In the genomic region with DNA sequence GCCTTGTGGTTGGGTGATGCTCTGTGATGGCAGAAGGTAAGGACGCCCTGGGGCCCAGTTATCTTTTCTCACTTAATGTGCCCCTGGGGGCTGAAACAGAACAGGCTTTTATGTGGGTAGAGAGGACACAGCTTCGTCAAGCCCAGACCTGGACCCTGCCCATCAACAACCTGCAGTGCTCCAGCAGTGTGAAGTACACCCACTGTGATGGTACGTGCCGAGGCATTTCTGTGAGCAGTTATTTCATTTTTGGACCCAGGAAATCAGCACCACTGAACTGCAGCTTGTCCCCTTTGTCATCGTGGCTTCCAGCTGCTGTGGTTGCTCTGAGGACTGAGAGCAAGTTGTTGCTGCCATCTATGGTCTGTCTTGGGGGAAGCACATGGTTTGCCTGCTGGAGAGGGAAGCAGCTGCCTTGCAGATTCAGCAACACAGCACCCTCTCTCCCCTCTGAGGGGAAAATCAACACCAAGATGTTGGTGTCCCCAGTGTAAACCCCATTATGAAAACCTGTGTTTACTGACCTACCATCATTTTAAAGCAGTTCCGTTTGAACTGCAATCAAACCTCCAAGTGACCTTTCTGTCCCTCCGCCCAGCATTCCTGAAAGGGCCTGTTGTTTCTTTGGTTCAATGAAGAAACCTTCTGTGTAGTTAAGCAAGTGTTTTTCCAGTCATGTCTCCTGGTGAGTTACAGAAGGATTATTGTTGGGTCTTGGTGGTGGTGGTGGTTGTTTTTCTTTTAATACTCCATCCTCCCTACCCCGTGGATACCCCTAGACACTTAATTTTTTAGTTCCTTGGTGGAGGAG, we compare ENCODE assay signal across 8 cellular contexts.
A peak's percentile ranks its signal among the peaks of the same experiment; 100 is the strongest.
DNase-seq lines count a peak whose midpoint lies in the region; ATAC-seq and TF ChIP-seq lines count a peak whose summit lies in the region.

No MANE protein-coding gene starts in this region.

- no peaks in the 10 kb centered on the region for H4K20me1 ChIP-seq in SU-DHL-6 (ENCODE audit: low read depth, low read length)

- H3K9ac ChIP-seq in SU-DHL-6 (ENCODE audit: low read length), result peak overlapping the region; percentile 43

- peak overlapping the region; percentile 57 for H2AFZ ChIP-seq in SU-DHL-6 (ENCODE audit: low read depth, low read length, severe bottlenecking)

- H3F3A ChIP-seq in SU-DHL-6 (ENCODE audit: insufficient read depth), result peaks cover 19% of the 10 kb centered on the region

- peak overlapping the region; percentile 55 for H3K4me2 ChIP-seq in SU-DHL-6 (ENCODE audit: low read depth, low read length, poor library complexity, severe bottlenecking)

- DNase-seq in GM13976 (ENCODE audit: low spot score), result peak; percentile 75
- peak; percentile 60 for DNase-seq in NCI-H1417 treated with DMSO at 0.1 percent for 48 hours (lab: John Stamatoyannopoulos, UW)
- DNase-seq in amniotic epithelial cell (ENCODE audit: low read depth), result peak; percentile 82
- peak; percentile 82 for DNase-seq in right atrium auricular region (ENCODE audit: low spot score)
- peak; percentile 36 to 40 for DNase-seq in gastrocnemius medialis
- no peak for DNase-seq in cortex of kidney (lab: John Stamatoyannopoulos, UW)

- in situ Hi-C loops in GM13976 (cut with MboI; ENCODE audit: low sequenced_read_pairs, unreplicated experiment), result loop anchor here (10.0 to 25.0 kb wide), 3 partner anchors 175 to 525 kb away; no protein-coding TSS in a partner anchor
- in situ Hi-C loops in gastrocnemius medialis (cut with MboI; ENCODE audit: low sequenced_read_pairs in 4 of 4), result loop anchor here (5.0 to 25.0 kb wide), 4 partner anchors 175 to 550 kb away; no protein-coding TSS in a partner anchor

- H3K4me3 ChIP-seq in SU-DHL-6 (ENCODE audit: insufficient read depth, low read length, poor library complexity, severe bottlenecking), result no peak overlapping the region
- no peak overlapping the region for H3K4me3 ChIP-seq in right atrium auricular region
- no peak overlapping the region for H3K4me3 ChIP-seq in gastrocnemius medialis

- TF ChIP-seq POLR2A in gastrocnemius medialis (IDR thresholded peaks at IDR 0.05), result no peak

- H3K27ac ChIP-seq in SU-DHL-6 (ENCODE audit: low read depth, low read length), result peak overlapping the region; percentile 87
- H3K27ac ChIP-seq in right atrium auricular region, result peak overlapping the region; percentile 71 to 80
- no peak overlapping the region for H3K27ac ChIP-seq in gastrocnemius medialis

- no peaks in the 10 kb centered on the region for H3K27me3 ChIP-seq in SU-DHL-6 (ENCODE audit: low read length)
- H3K27me3 ChIP-seq in right atrium auricular region, result no peaks in the 10 kb centered on the region
- no peaks in the 10 kb centered on the region for H3K27me3 ChIP-seq in gastrocnemius medialis

- H3K79me2 ChIP-seq in SU-DHL-6 (ENCODE audit: insufficient read depth, low read length), result no peaks in the 10 kb centered on the region

- no peaks in the 10 kb centered on the region for H3K9me2 ChIP-seq in SU-DHL-6 (replicated peaks; ENCODE audit: insufficient read depth, low read length)

- H3K9me3 ChIP-seq in SU-DHL-6 (ENCODE audit: insufficient read depth, low read length), result no peaks in the 10 kb centered on the region
- no peaks in the 10 kb centered on the region for H3K9me3 ChIP-seq in right atrium auricular region
- H3K9me3 ChIP-seq in gastrocnemius medialis, result no peaks in the 10 kb centered on the region

- intact Hi-C loops in gastrocnemius medialis (cut with DNase I; ENCODE audit: low total_unique reads), result loop anchor here (1.0 to 5.0 kb wide), 3 partner anchors 167 to 525 kb away; no protein-coding TSS in a partner anchor

- H3K4me1 ChIP-seq in right atrium auricular region (peaks cover 0 to 48% of the 10 kb centered on the region in 2 donors), gastrocnemius medialis (peaks cover 6 to 9% of the 10 kb centered on the region in 2 donors)

- peak; percentile 96 for ATAC-seq in HG02763 (IDR thresholded peaks at IDR 0.05; ENCODE audit: unreplicated experiment)
- peak; percentile 89 to 92 for ATAC-seq in gastrocnemius medialis

- no peaks in the 10 kb centered on the region for H3K36me3 ChIP-seq in SU-DHL-6 (ENCODE audit: low read length)
- no peaks in the 10 kb centered on the region for H3K36me3 ChIP-seq in right atrium auricular region
- no peaks in the 10 kb centered on the region for H3K36me3 ChIP-seq in gastrocnemius medialis

- TF ChIP-seq CTCF in GM13976 (IDR thresholded peaks at IDR 0.05; ENCODE audit: borderline replicate concordance, control extremely low read depth, extremely low read depth, insufficient read depth, missing control alignments), result peak; percentile 74
- TF ChIP-seq CTCF in SU-DHL-6 (IDR thresholded peaks at IDR 0.05; ENCODE audit: insufficient read depth, low read length, poor library complexity, severe bottlenecking), result peak; percentile 79
- TF ChIP-seq CTCF in right atrium auricular region (IDR thresholded peaks at IDR 0.05), result peak; percentile 64 to 77
- peak in 4 of 5 experiments; percentile 28 to 70 (median 56) for TF ChIP-seq CTCF in gastrocnemius medialis (IDR thresholded peaks at IDR 0.05 in 4 of 5, conservative IDR thresholded peaks at IDR 0.05 in 1 of 5)

Comparison
In these comparisons a context has a peak if more than half of its experiments do, and no peak if none do; other contexts are left out.
1. H3K27ac ChIP-seq: peak in SU-DHL-6 (single experiment) and right atrium auricular region (2 of 2); none in gastrocnemius medialis (0 of 4).
2. Peak in every context shown above with its lines, with median percentiles within 50 percentile points of each other: CTCF ChIP-seq.